In genomic region chr12:39772708-39773665, GRCh38 we compare ENCODE assay signal across 20 cellular contexts.
"Had no signal": no experiment of that assay in that cellular context is flagged by ENCODE, and none has a peak within 500 bp of the region (broad histone marks: within the 10 kb centered on the region; RNA-seq: fewer than 3 reads in every experiment).

No MANE protein-coding gene starts in this region.

- H3K4me3 ChIP-seq: adrenal gland, lower lobe of right lung, tibial nerve, vagina had no signal

- H3K9ac ChIP-seq: parathyroid adenoma had no signal

- H3K36me3 ChIP-seq: adrenal gland, lower lobe of right lung, tibial nerve, vagina had no signal

- H2AFZ ChIP-seq: parathyroid adenoma had no signal

- H3K27ac ChIP-seq: epithelial cell of prostate, lower lobe of right lung, parathyroid adenoma, tibial nerve, vagina had no signal

- H3K27me3 ChIP-seq: adrenal gland, tibial nerve, vagina had no signal

- ATAC-seq: activated CD4-positive, alpha-beta T cell treated with anti-CD3 and anti-CD28 coated beads for 36 hours; activated T-cell treated with anti-CD3 and anti-CD28 coated beads, Interleukin-2, amount 50 U/mL, for 4 hours; effector memory CD8-positive, alpha-beta T cell; SK-N-SH treated with all-trans-retinoic acid at 6 μM for 48 hours had no signal

- DNase-seq: activated CD4-positive, alpha-beta memory T cell treated with anti-CD3 and anti-CD28 coated beads for 36 hours; activated CD4-positive, alpha-beta T cell treated with anti-CD3 and anti-CD28 coated beads for 36 hours; activated effector memory CD4-positive, alpha-beta T cell treated with Interleukin-2 at 50 U/mL for 16 hours; activated naive CD4-positive, alpha-beta T cell treated with anti-CD3 and anti-CD28 coated beads, Interleukin-2, amount 50 U/mL, for 16 hours; activated T-cell treated with anti-CD3 and anti-CD28 coated beads, Interleukin-2, amount 50 U/mL, for 4 hours; central memory CD4-positive, alpha-beta T cell; effector memory CD8-positive, alpha-beta T cell; glutamatergic neuron; kidney glomerular epithelial cell; lower lobe of right lung; midbrain; naive B cell; stimulated activated CD4-positive, alpha-beta T cell treated with anti-CD3 and anti-CD28 coated beads, Interleukin-4, amount 100 ng/mL, for 1 hour; stimulated activated naive CD4-positive, alpha-beta T cell had no signal

- H3K9me3 ChIP-seq: adrenal gland, lower lobe of right lung, tibial nerve, vagina had no signal

- H3K4me1 ChIP-seq: lower lobe of right lung, parathyroid adenoma, tibial nerve, vagina had no signal
